In genomic region chr11:113577356-113578163, GRCh38 we compare ENCODE assay signal across 11 cellular contexts.
A peak's percentile ranks its signal among the peaks of the same experiment; 100 is the strongest.
DNase-seq lines count a peak whose midpoint lies in the region; TF ChIP-seq lines count a peak whose summit lies in the region.
"Had no signal": no experiment of that assay in that cellular context is flagged by ENCODE, and none has a peak within 500 bp of the region (broad histone marks: within the 10 kb centered on the region; RNA-seq: fewer than 3 reads in every experiment).

No MANE protein-coding gene starts in this region.

- peak overlapping the region; percentile 25 for H3K27ac Mint-ChIP-seq in glutamatergic neuron (ENCODE audit: unreplicated experiment)
- H3K27ac Mint-ChIP-seq: nephron; stimulated activated naive B cell treated with anti-CD40 and anti-IgM and Interleukin-4, amounts not matched to agents 10 μg/mL and 1 μg/mL and 100 μg/mL, for 72 hours had no signal

- no peaks in the 10 kb centered on the region for H3K36me3 Mint-ChIP-seq in glutamatergic neuron (ENCODE audit: unreplicated experiment)
- H3K36me3 Mint-ChIP-seq: stimulated activated naive B cell treated with anti-CD40 and anti-IgM and Interleukin-4, amounts not matched to agents 10 μg/mL and 1 μg/mL and 100 μg/mL, for 72 hours had no signal

- no peak for TF ChIP-seq CTCF in glutamatergic neuron (IDR thresholded peaks at IDR 0.05; ENCODE audit: partially characterized antibody, unreplicated experiment)

- peak overlapping the region; percentile 23 for H3K4me3 Mint-ChIP-seq in glutamatergic neuron (ENCODE audit: unreplicated experiment)
- H3K4me3 Mint-ChIP-seq: nephron; stimulated activated naive B cell treated with anti-CD40 and anti-IgM and Interleukin-4, amounts not matched to agents 10 μg/mL and 1 μg/mL and 100 μg/mL, for 72 hours had no signal

- DNase-seq in D341Med (ENCODE audit: low spot score) (peak; percentile 42), NCI-H1092 (lab: John Stamatoyannopoulos, UW) (peak; percentile 59), NCI-H526 (lab: John Stamatoyannopoulos, UW) (peak; percentile 73 to 74), glutamatergic neuron (no peak), COLO829 (ENCODE audit: low spot score) (no peak), NCI-H1048 (lab: John Stamatoyannopoulos, UW) (no peak), SHP77 (lab: John Stamatoyannopoulos, UW) (no peak), NAMALWA (ENCODE audit: low spot score) (no peak)
- DNase-seq: left cardiac atrium; stimulated activated naive B cell treated with anti-CD40 and anti-IgM and Interleukin-4, amounts not matched to agents 10 μg/mL and 1 μg/mL and 100 μg/mL, for 72 hours had no signal

- H3K9me3 Mint-ChIP-seq in glutamatergic neuron (ENCODE audit: unreplicated experiment): peaks cover 8% of the 10 kb centered on the region
- H3K9me3 Mint-ChIP-seq: nephron had no signal

- peaks cover 36% of the 10 kb centered on the region for H3K4me1 Mint-ChIP-seq in glutamatergic neuron (ENCODE audit: low read depth, unreplicated experiment)

- peaks cover 11% of the 10 kb centered on the region for H3K27me3 Mint-ChIP-seq in glutamatergic neuron (ENCODE audit: unreplicated experiment)

Comparison
In these comparisons a context has a peak if more than half of its experiments do, and no peak if none do; other contexts are left out.
1. DNase-seq: peak in D341Med (single experiment), NCI-H1092 (single experiment) and NCI-H526 (2 of 2); none in glutamatergic neuron (single experiment), COLO829 (single experiment), NCI-H1048 (single experiment), SHP77 (0 of 2) and NAMALWA (single experiment).